ENCODE assay signal across 22 cellular contexts in genomic region chr3:4396599-4396998, GRCh38.
A peak's percentile ranks its signal among the peaks of the same experiment; 100 is the strongest.
DNase-seq lines count a peak whose midpoint lies in the region; ATAC-seq and TF ChIP-seq lines count a peak whose summit lies in the region.
"Had no signal": no experiment of that assay in that cellular context is flagged by ENCODE, and none has a peak within 500 bp of the region (broad histone marks: within the 10 kb centered on the region; RNA-seq: fewer than 3 reads in every experiment).

No MANE protein-coding gene starts in this region.

- H3K4ac ChIP-seq in mesendoderm (ENCODE audit: low read depth, low read length): no peak overlapping the region

- H3K79me1 ChIP-seq in mesendoderm (ENCODE audit: low read length): no peaks in the 10 kb centered on the region

- POLR2A ChIA-PET in activated CD8-positive, alpha-beta T cell treated with anti-CD3 and anti-CD28 coated beads, Interleukin-2, amount 10 ng/mL, durations not matched to agents 7 days and 5 days (lab: Charles Lee): no interaction called here
- POLR2A ChIA-PET in WTC11 (lab: Charles Lee): no interaction called here

- DNase-seq in CD1c-positive myeloid dendritic cell (ENCODE audit: extremely low spot score) (peak; percentile 8), mesendoderm (peak; percentile 79), NCI-H146 (lab: John Stamatoyannopoulos, UW) (no peak), WTC11 (ENCODE audit: low spot score) (no peak)
- no peak for DNase-seq in activated CD8-positive, alpha-beta T cell treated with anti-CD3 and anti-CD28 coated beads, Interleukin-2, amount 10 ng/mL, durations not matched to agents 7 days and 5 days
- no peak for DNase-seq in stimulated activated naive B cell treated with anti-CD40 and anti-IgM and Interleukin-4, amounts not matched to agents 10 μg/mL and 1 μg/mL and 100 μg/mL, for 72 hours
- DNase-seq: Caco-2; CD4-positive, alpha-beta T cell; DMS 273 treated with DMSO at 0.1 percent for 48 hours; DMS79 treated with DMSO at 0.1 percent for 48 hours; H9; Kasumi-1; MG63; NCI-H1092; NCI-H1436 treated with DMSO at 0.1 percent for 48 hours; NCI-H2029; NCI-H226; NCI-H510A treated with DMSO at 0.1 percent for 48 hours; NCI-H748 treated with DMSO at 0.1 percent for 48 hours; SIG-M5 had no signal

- no peak overlapping the region for H3K56ac ChIP-seq in mesendoderm (ENCODE audit: low read length)

- H3K4me2 ChIP-seq in Loucy (ENCODE audit: low read depth, low read length, poor library complexity, severe bottlenecking) (peak overlapping the region; percentile 70), mesendoderm (ENCODE audit: low read length) (no peak overlapping the region)

- H3K18ac ChIP-seq in mesendoderm (ENCODE audit: low read length): no peak overlapping the region

- no peaks in the 10 kb centered on the region for H4K20me1 ChIP-seq in Loucy (ENCODE audit: insufficient read depth, low read length, poor library complexity, severe bottlenecking)

- no peak for ATAC-seq in activated CD8-positive, alpha-beta T cell treated with anti-CD3 and anti-CD28 coated beads, Interleukin-2, amount 10 ng/mL, durations not matched to agents 7 days and 5 days
- no peak for ATAC-seq in WTC11
- no peak for ATAC-seq in stimulated activated naive B cell treated with anti-CD40 and anti-IgM and Interleukin-4, amounts not matched to agents 10 μg/mL and 1 μg/mL and 100 μg/mL, for 72 hours (replicated peaks)

- H4K8ac ChIP-seq in mesendoderm (ENCODE audit: low read depth, low read length): no peak overlapping the region

- 0 out of 2 replicates have a peak overlapping the region, but pooled peaks have one; percentile 0 for H2AFZ ChIP-seq in Loucy (ENCODE audit: low read length)

- H2AK5ac ChIP-seq in mesendoderm (ENCODE audit: low read length): no peak overlapping the region

- H3K4me1 Mint-ChIP-seq in activated CD8-positive, alpha-beta T cell treated with anti-CD3 and anti-CD28 coated beads, Interleukin-2, amount 10 ng/mL, durations not matched to agents 7 days and 5 days (ENCODE audit: low read depth): peaks cover 47% of the 10 kb centered on the region
- H3K4me1 Mint-ChIP-seq in WTC11: peaks cover 9% of the 10 kb centered on the region
- peaks cover 0 to 6% of the 10 kb centered on the region in 2 donors for H3K4me1 Mint-ChIP-seq in stimulated activated naive B cell treated with anti-CD40 and anti-IgM and Interleukin-4, amounts not matched to agents 10 μg/mL and 1 μg/mL and 100 μg/mL, for 72 hours

- H2BK15ac ChIP-seq in mesendoderm (replicated peaks; ENCODE audit: low read depth): no peak overlapping the region

- H3K4me3 ChIP-seq in Loucy (ENCODE audit: low read length, poor library complexity, severe bottlenecking) (peak overlapping the region; percentile 20), mesendoderm (ENCODE audit: low read length) (no peak overlapping the region)
- H3K4me3 ChIP-seq: MG63 had no signal

- H2BK120ac ChIP-seq in mesendoderm (ENCODE audit: low read depth, low read length): no peak overlapping the region

- peaks cover 14% of the 10 kb centered on the region for H3K9me3 Mint-ChIP-seq in activated CD8-positive, alpha-beta T cell treated with anti-CD3 and anti-CD28 coated beads, Interleukin-2, amount 10 ng/mL, durations not matched to agents 7 days and 5 days (ENCODE audit: insufficient read depth)
- no peaks in the 10 kb centered on the region for H3K9me3 Mint-ChIP-seq in WTC11
- H3K9me3 Mint-ChIP-seq in stimulated activated naive B cell treated with anti-CD40 and anti-IgM and Interleukin-4, amounts not matched to agents 10 μg/mL and 1 μg/mL and 100 μg/mL, for 72 hours: peaks cover 0 to 2% of the 10 kb centered on the region in 2 donors
- H3K9me3 Mint-ChIP-seq: CD4-positive, alpha-beta T cell had no signal

- TF ChIP-seq CTCF in Loucy (conservative IDR thresholded peaks at IDR 0.05; ENCODE audit: low read length) (no peak), WTC11 (IDR thresholded peaks at IDR 0.05) (no peak)

- no peak overlapping the region for H4K5ac ChIP-seq in mesendoderm (ENCODE audit: low read length)

- H3K27ac ChIP-seq in mesendoderm (ENCODE audit: low read depth, low read length): no peak overlapping the region
- H3K27ac ChIP-seq: RWPE1 had no signal

- WGBS in mesendoderm (ENCODE audit: extremely low coverage, insufficient coverage, low lambda C conversion rate): no CpG with 5 or more reads among the region's 1 CpG

- no peak overlapping the region for H2BK5ac ChIP-seq in mesendoderm (ENCODE audit: low read length)

- peak overlapping the region; percentile 35 for H3K9ac ChIP-seq in Loucy (ENCODE audit: low read depth, low read length, poor library complexity, severe bottlenecking)
- no peak overlapping the region for H3K9ac ChIP-seq in mesendoderm (ENCODE audit: low read length)

- H3F3A ChIP-seq in Loucy (ENCODE audit: low read depth): 0 out of 2 replicates have a peak, but pooled peaks cover 3% of the 10 kb centered on the region

- H3K27me3 ChIP-seq in Loucy (ENCODE audit: insufficient read depth, low read length, poor library complexity, severe bottlenecking) (no peaks in the 10 kb centered on the region), mesendoderm (ENCODE audit: insufficient read depth, low read length, poor library complexity) (no peaks in the 10 kb centered on the region)
- H3K27me3 ChIP-seq: MG63 had no signal

- H3K9me2 ChIP-seq in Loucy (replicated peaks; ENCODE audit: low read depth, low read length): no peaks in the 10 kb centered on the region

- H3K27ac Mint-ChIP-seq in activated CD8-positive, alpha-beta T cell treated with anti-CD3 and anti-CD28 coated beads, Interleukin-2, amount 10 ng/mL, durations not matched to agents 7 days and 5 days: peak overlapping the region; percentile 34
- H3K27ac Mint-ChIP-seq in WTC11: no peak overlapping the region
- H3K27ac Mint-ChIP-seq in stimulated activated naive B cell treated with anti-CD40 and anti-IgM and Interleukin-4, amounts not matched to agents 10 μg/mL and 1 μg/mL and 100 μg/mL, for 72 hours: no peak overlapping the region
- H3K27ac Mint-ChIP-seq: CD4-positive, alpha-beta T cell had no signal

- no peaks in the 10 kb centered on the region for H3K79me2 ChIP-seq in Loucy (ENCODE audit: insufficient read depth, low read length)
- H3K79me2 ChIP-seq in mesendoderm (ENCODE audit: control insufficient read depth, insufficient read depth, low read length): no peaks in the 10 kb centered on the region

- peaks cover 4% of the 10 kb centered on the region; the same call in 1 of the 2 replicates for H3K9me3 ChIP-seq in Loucy (ENCODE audit: insufficient read depth, low read depth, low read length)
- H3K9me3 ChIP-seq: Caco-2, MG63 had no signal

- peaks cover 48% of the 10 kb centered on the region for H3K36me3 Mint-ChIP-seq in activated CD8-positive, alpha-beta T cell treated with anti-CD3 and anti-CD28 coated beads, Interleukin-2, amount 10 ng/mL, durations not matched to agents 7 days and 5 days (ENCODE audit: low read depth)
- peaks cover 5% of the 10 kb centered on the region; the same call in 1 of the 2 replicates for H3K36me3 Mint-ChIP-seq in WTC11
- peaks cover 34 to 53% of the 10 kb centered on the region in 2 donors for H3K36me3 Mint-ChIP-seq in stimulated activated naive B cell treated with anti-CD40 and anti-IgM and Interleukin-4, amounts not matched to agents 10 μg/mL and 1 μg/mL and 100 μg/mL, for 72 hours

- H3K23ac ChIP-seq in mesendoderm (ENCODE audit: low read length): no peak overlapping the region

- peaks cover 57% of the 10 kb centered on the region for H3K4me1 ChIP-seq in Loucy (ENCODE audit: insufficient read depth, low read length, poor library complexity, severe bottlenecking)
- H3K4me1 ChIP-seq in mesendoderm (ENCODE audit: control insufficient read depth, low read depth, low read length): peaks cover 3% of the 10 kb centered on the region
- H3K4me1 ChIP-seq: Caco-2 had no signal

- no peak overlapping the region for H3K4me3 Mint-ChIP-seq in activated CD8-positive, alpha-beta T cell treated with anti-CD3 and anti-CD28 coated beads, Interleukin-2, amount 10 ng/mL, durations not matched to agents 7 days and 5 days
- no peak overlapping the region for H3K4me3 Mint-ChIP-seq in WTC11
- H3K4me3 Mint-ChIP-seq in stimulated activated naive B cell treated with anti-CD40 and anti-IgM and Interleukin-4, amounts not matched to agents 10 μg/mL and 1 μg/mL and 100 μg/mL, for 72 hours: no peak overlapping the region
- H3K4me3 Mint-ChIP-seq: CD4-positive, alpha-beta T cell; H9 had no signal

- CTCF ChIA-PET in activated CD8-positive, alpha-beta T cell treated with anti-CD3 and anti-CD28 coated beads, Interleukin-2, amount 10 ng/mL, durations not matched to agents 7 days and 5 days (lab: Charles Lee): interaction anchor here (1.2 to 1.7 kb wide), 3 partner anchors 9 to 237 kb away, joined by 3 to 4 read pairs (median 4); no protein-coding TSS in a partner anchor
- CTCF ChIA-PET in WTC11 (lab: Charles Lee): no interaction called here

- H3K27me3 Mint-ChIP-seq in activated CD8-positive, alpha-beta T cell treated with anti-CD3 and anti-CD28 coated beads, Interleukin-2, amount 10 ng/mL, durations not matched to agents 7 days and 5 days (ENCODE audit: low read depth): no peaks in the 10 kb centered on the region
- no peaks in the 10 kb centered on the region for H3K27me3 Mint-ChIP-seq in WTC11 (ENCODE audit: low read depth)
- H3K27me3 Mint-ChIP-seq in stimulated activated naive B cell treated with anti-CD40 and anti-IgM and Interleukin-4, amounts not matched to agents 10 μg/mL and 1 μg/mL and 100 μg/mL, for 72 hours: no peaks in the 10 kb centered on the region
- H3K27me3 Mint-ChIP-seq: CD4-positive, alpha-beta T cell had no signal

- H3K36me3 ChIP-seq in Loucy (ENCODE audit: insufficient read depth, low read length) (no peaks in the 10 kb centered on the region), mesendoderm (ENCODE audit: control insufficient read depth, insufficient read depth, low read length) (no peaks in the 10 kb centered on the region)
- H3K36me3 ChIP-seq: MG63 had no signal

TF ChIP-seq in WTC11, 78 proteins besides CTCF, POLR2A, EP300 and RAD21 (continues in another document):
- no peak for TF ChIP-seq CBFB (CRISPR knock-in tag; IDR thresholded peaks at IDR 0.05; ENCODE audit: low read depth)
- no peak for TF ChIP-seq JAZF1 (CRISPR knock-in tag; IDR thresholded peaks at IDR 0.05)
- TF ChIP-seq, protein P1, sequence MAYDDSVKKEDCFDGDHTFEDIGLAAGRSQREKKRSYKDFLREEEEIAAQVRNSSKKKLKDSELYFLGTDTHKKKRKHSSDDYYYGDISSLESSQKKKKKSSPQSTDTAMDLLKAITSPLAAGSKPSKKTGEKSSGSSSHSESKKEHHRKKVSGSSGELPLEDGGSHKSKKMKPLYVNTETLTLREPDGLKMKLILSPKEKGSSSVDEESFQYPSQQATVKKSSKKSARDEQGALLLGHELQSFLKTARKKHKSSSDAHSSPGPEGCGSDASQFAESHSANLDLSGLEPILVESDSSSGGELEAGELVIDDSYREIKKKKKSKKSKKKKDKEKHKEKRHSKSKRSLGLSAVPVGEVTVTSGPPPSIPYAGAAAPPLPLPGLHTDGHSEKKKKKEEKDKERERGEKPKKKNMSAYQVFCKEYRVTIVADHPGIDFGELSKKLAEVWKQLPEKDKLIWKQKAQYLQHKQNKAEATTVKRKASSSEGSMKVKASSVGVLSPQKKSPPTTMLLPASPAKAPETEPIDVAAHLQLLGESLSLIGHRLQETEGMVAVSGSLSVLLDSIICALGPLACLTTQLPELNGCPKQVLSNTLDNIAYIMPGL (CRISPR knock-in tag; IDR thresholded peaks at IDR 0.05): no peak

Comparison
In these comparisons a context has a peak if more than half of its experiments do, and no peak if none do; other contexts are left out.
1. DNase-seq: peak in CD1c-positive myeloid dendritic cell (single experiment) and mesendoderm (single experiment); none in activated CD8-positive, alpha-beta T cell treated with anti-CD3 and anti-CD28 coated beads, Interleukin-2, amount 10 ng/mL, durations not matched to agents 7 days and 5 days (single experiment), NCI-H146 (single experiment), WTC11 (single experiment) and stimulated activated naive B cell treated with anti-CD40 and anti-IgM and Interleukin-4, amounts not matched to agents 10 μg/mL and 1 μg/mL and 100 μg/mL, for 72 hours (single experiment).